Comparison of ENCODE assay signal across 1 cellular context in genomic region chr15:67542462-67543347, GRCh38.
TF ChIP-seq lines count a peak whose summit lies in the region.

Gene MAP2K5 (plus strand): TSS chr15:67542703. CDS start chr15:67543336, 633 bp downstream.

TF ChIP-seq in HepG2, 621 proteins besides CTCF, POLR2A, EP300 and RAD21 (continued from another document and continues in another):
- TF ChIP-seq ZNF318 (CRISPR knock-in tag; IDR thresholded peaks at IDR 0.05), result no peak
- no peak for TF ChIP-seq ZFYVE20 (CRISPR knock-in tag; IDR thresholded peaks at IDR 0.05; ENCODE audit: borderline replicate concordance, low read depth)
- TF ChIP-seq CBX5 (CRISPR knock-in tag; IDR thresholded peaks at IDR 0.05; ENCODE audit: borderline replicate concordance), result peak; percentile 9; the same call in 1 of the 2 replicates
- TF ChIP-seq ZNF747 (CRISPR knock-in tag; IDR thresholded peaks at IDR 0.05; ENCODE audit: borderline replicate concordance), result no peak
- TF ChIP-seq HNRNPK (IDR thresholded peaks at IDR 0.05; ENCODE audit: low read depth, low read length, poor library complexity, severe bottlenecking), result peak; percentile 91
- TF ChIP-seq GRHL1 (CRISPR knock-in tag; conservative IDR thresholded peaks at IDR 0.05), result no peak
- TF ChIP-seq CENPT (CRISPR knock-in tag; IDR thresholded peaks at IDR 0.05; ENCODE audit: low read depth), result no peak
- TF ChIP-seq ZNF451 (CRISPR knock-in tag; IDR thresholded peaks at IDR 0.05), result peak; percentile 89
- TF ChIP-seq ZNF598 (CRISPR knock-in tag; IDR thresholded peaks at IDR 0.05; ENCODE audit: borderline replicate concordance), result no peak; the same call in 1 of the 2 replicates
- no peak for TF ChIP-seq SMC3 (IDR thresholded peaks at IDR 0.05; ENCODE audit: low read length)
- TF ChIP-seq ZBTB3 (CRISPR knock-in tag; IDR thresholded peaks at IDR 0.05; ENCODE audit: borderline replicate concordance, low read depth), result no peak
- no peak for TF ChIP-seq RFX5 (IDR thresholded peaks at IDR 0.05; ENCODE audit: low read depth, low read length)
- TF ChIP-seq RERE (CRISPR knock-in tag; IDR thresholded peaks at IDR 0.05; ENCODE audit: low read depth), result no peak
- no peak for TF ChIP-seq RCOR2 (CRISPR knock-in tag; IDR thresholded peaks at IDR 0.05)
- TF ChIP-seq MTA3 (CRISPR knock-in tag; IDR thresholded peaks at IDR 0.05), result no peak
- no peak for TF ChIP-seq ZNF773 (CRISPR knock-in tag; IDR thresholded peaks at IDR 0.05; ENCODE audit: borderline replicate concordance)
- no peak for TF ChIP-seq ZNF317 (CRISPR knock-in tag; IDR thresholded peaks at IDR 0.05)
- TF ChIP-seq RNF2 (conservative IDR thresholded peaks at IDR 0.05; ENCODE audit: low read depth), result no peak
- TF ChIP-seq ZNF142 (CRISPR knock-in tag; IDR thresholded peaks at IDR 0.05), result no peak
- peak; percentile 47; the same call in 1 of the 2 replicates for TF ChIP-seq ETV5 (CRISPR knock-in tag; IDR thresholded peaks at IDR 0.05; ENCODE audit: borderline replicate concordance)
- peak; percentile 99 for TF ChIP-seq YY1 (IDR thresholded peaks at IDR 0.05; ENCODE audit: insufficient read depth, insufficient replicate concordance, low read depth, low read length)
- peak; percentile 97 for TF ChIP-seq HOXA3 (CRISPR knock-in tag; IDR thresholded peaks at IDR 0.05)
- no peak for TF ChIP-seq NFE2 (CRISPR knock-in tag; IDR thresholded peaks at IDR 0.05)
- peak; percentile 68; the same call in 1 of the 2 replicates for TF ChIP-seq TBX2 (CRISPR knock-in tag; IDR thresholded peaks at IDR 0.05; ENCODE audit: borderline replicate concordance)
- TF ChIP-seq ZNF691 (CRISPR knock-in tag; IDR thresholded peaks at IDR 0.05; ENCODE audit: borderline replicate concordance, low read depth), result no peak
- no peak for TF ChIP-seq ZNF432 (CRISPR knock-in tag; IDR thresholded peaks at IDR 0.05; ENCODE audit: borderline replicate concordance)
- peak; percentile 81 for TF ChIP-seq ZNF687 (CRISPR knock-in tag; IDR thresholded peaks at IDR 0.05)
